8 cellular contexts compared by ENCODE assay signal in the genomic region with DNA sequence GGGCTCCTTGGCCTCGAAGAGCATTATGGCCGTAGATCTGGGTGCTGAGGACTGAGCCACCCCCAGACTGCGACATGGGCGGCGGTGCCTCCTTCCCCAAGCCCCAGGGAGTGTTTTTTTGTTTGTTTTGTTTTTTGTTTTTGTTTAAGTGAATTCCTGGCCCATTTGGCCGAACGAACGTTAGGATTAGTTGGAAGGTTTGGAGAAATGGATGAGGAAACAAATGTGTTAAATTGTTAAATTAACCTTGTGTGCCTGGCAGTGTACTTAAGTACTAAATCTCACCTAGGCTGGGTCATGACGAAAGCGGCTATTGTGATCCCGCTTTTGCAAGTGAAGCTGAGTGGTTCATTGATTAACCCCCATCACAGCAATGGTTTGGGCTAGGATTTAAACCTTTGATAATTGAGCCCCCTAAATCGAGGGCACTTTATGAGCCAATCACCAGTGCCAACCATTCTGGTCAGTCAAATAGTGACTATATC. TPM values are rescaled to one million over a fixed set of nuclear protein-coding genes. Genes with fewer than 3 reads are reported as not detected.
DNase-seq lines count a peak whose midpoint lies in the region; ATAC-seq and TF ChIP-seq lines count a peak whose summit lies in the region.

No MANE protein-coding gene starts in this region.

- no peaks in the 10 kb centered on the region for H4K20me1 ChIP-seq in IMR-90 (ENCODE audit: insufficient read depth, low read length)

- 0 out of 2 replicates have a peak, but pooled peaks cover 2% of the 10 kb centered on the region for H3K9me3 ChIP-seq in IMR-90 (ENCODE audit: control insufficient read depth, insufficient read depth, low read length)

- 0 out of 2 replicates have a peak, but pooled peaks cover 3% of the 10 kb centered on the region for H3K9me1 ChIP-seq in IMR-90 (ENCODE audit: insufficient read depth, low read length)

- peak overlapping the region; percentile 82; the same call in 1 of the 2 replicates for H3K9ac ChIP-seq in IMR-90 (ENCODE audit: low read depth, low read length)

- TF ChIP-seq CTCF in CD14-positive monocyte (IDR thresholded peaks at IDR 0.05) (no peak), IMR-90 (conservative IDR thresholded peaks at IDR 0.05; ENCODE audit: low read depth, low read length) (no peak), chondrocyte (IDR thresholded peaks at IDR 0.05) (no peak)

- no peak overlapping the region; the same call in 1 of the 2 replicates for H2AK5ac ChIP-seq in IMR-90 (ENCODE audit: low read depth, low read length)

- no peak for TF ChIP-seq POLR2A in IMR-90 (IDR thresholded peaks at IDR 0.05; ENCODE audit: low read depth, low read length)

- POLR2A ChIA-PET in IMR-90 (lab: Charles Lee; ENCODE audit: unreplicated experiment) = no interaction called here
- POLR2A ChIA-PET in naive thymus-derived CD8-positive, alpha-beta T cell (lab: Charles Lee) = interaction anchor here (0.6 to 10.4 kb wide), 2 partner anchors 22 to 50 kb away, joined by 3 to 141 read pairs; a partner anchor contains a TSS

- intact Hi-C loops in CD14-positive monocyte (cut with micrococcal nuclease) (no loop called here), IMR-90 (cut with micrococcal nuclease) (loop anchor here (5.0 kb wide), 1 partner anchor 360 kb away; no protein-coding TSS in a partner anchor)

- H4K5ac ChIP-seq in IMR-90 (ENCODE audit: low read depth, low read length) = peak overlapping the region; percentile 98

- no peak overlapping the region for H2BK5ac ChIP-seq in IMR-90 (ENCODE audit: low read depth, low read length, poor library complexity, severe bottlenecking)

- H3K27me3 Mint-ChIP-seq in CD14-positive monocyte (ENCODE audit: low read depth in 3 of 3) = peaks cover 0 to 2% (median 1%) of the 10 kb centered on the region in 3 donors
- H3K27me3 Mint-ChIP-seq in chondrocyte (ENCODE audit: low read depth) = no peaks in the 10 kb centered on the region
- no peaks in the 10 kb centered on the region for H3K27me3 Mint-ChIP-seq in naive thymus-derived CD8-positive, alpha-beta T cell

- no CpG with 5 or more reads among the region's 12 CpGs for WGBS in IMR-90 (ENCODE audit: extremely low coverage in 2 of 2, insufficient read length in 1 of 2), 2 experiments

- no peak overlapping the region for H2BK20ac ChIP-seq in IMR-90 (ENCODE audit: low read depth, low read length)

- peak overlapping the region; percentile 78; the same call in 1 of the 2 replicates for H2BK120ac ChIP-seq in IMR-90 (ENCODE audit: low read depth, low read length)

- H3K9me3 Mint-ChIP-seq in CD14-positive monocyte (no peaks in the 10 kb centered on the region), chondrocyte (ENCODE audit: low read depth) (peaks cover 3% of the 10 kb centered on the region)
- H3K9me3 Mint-ChIP-seq in naive thymus-derived CD8-positive, alpha-beta T cell = no peaks in the 10 kb centered on the region

- no peak for TF ChIP-seq RAD21 in IMR-90 (IDR thresholded peaks at IDR 0.05; ENCODE audit: low read length)

- H3K4me3 Mint-ChIP-seq in CD14-positive monocyte (peak overlapping the region; percentile 98), chondrocyte (ENCODE audit: unreplicated experiment) (peak overlapping the region; percentile 80)
- H3K4me3 Mint-ChIP-seq in naive thymus-derived CD8-positive, alpha-beta T cell = peak overlapping the region; percentile 92 to 100 (median 97)

- H3K4me2 ChIP-seq in IMR-90 (ENCODE audit: low read depth, low read length) = peak overlapping the region; percentile 88

- peak overlapping the region; percentile 65; the same call in 1 of the 2 replicates for H3K14ac ChIP-seq in IMR-90 (replicated peaks; ENCODE audit: low read depth, low read length)

- H3K27me3 ChIP-seq in IMR-90 (ENCODE audit: control insufficient read depth, insufficient read depth, low read length) = no peaks in the 10 kb centered on the region

- DNase-seq in CD14-positive monocyte (ENCODE audit: low spot score) (no peak), IMR-90 (no peak), chondrocyte (ENCODE audit: low spot score) (no peak), amniotic stem cell (lab: John Stamatoyannopoulos, UW) (no peak)
- DNase-seq in naive thymus-derived CD8-positive, alpha-beta T cell = no peak
- DNase-seq in activated CD4-positive, alpha-beta T cell treated with anti-CD3 and anti-CD28 coated beads for 4 hours = no peak

- in situ Hi-C loops in IMR-90 (cut with MboI; ENCODE audit: low sequenced_read_pairs) = no loop called here

- no TSS peak for BruUV-seq in IMR-90 (replicated peaks; lab: Mats Ljungman, UMichigan)

- H3K4me1 ChIP-seq in IMR-90 (ENCODE audit: control insufficient read depth, insufficient read depth, low read length) = peaks cover 5% of the 10 kb centered on the region

- peaks cover 1 to 22% of the 10 kb centered on the region in 2 donors for H3K36me3 Mint-ChIP-seq in CD14-positive monocyte
- no peaks in the 10 kb centered on the region for H3K36me3 Mint-ChIP-seq in chondrocyte (ENCODE audit: low read depth)
- peaks cover 0 to 8% (median 0%) of the 10 kb centered on the region in 3 donors for H3K36me3 Mint-ChIP-seq in naive thymus-derived CD8-positive, alpha-beta T cell

- H2AK9ac ChIP-seq in IMR-90 (replicated peaks; ENCODE audit: low read depth, low read length, poor library complexity) = peak overlapping the region; percentile 6

- peak overlapping the region; percentile 58 for H3K4me3 ChIP-seq in IMR-90 (ENCODE audit: insufficient read depth, low read depth, low read length)

- H3K4me1 Mint-ChIP-seq in CD14-positive monocyte (peaks cover 24% of the 10 kb centered on the region), chondrocyte (ENCODE audit: low read depth) (peaks cover 35% of the 10 kb centered on the region)
- H3K4me1 Mint-ChIP-seq in naive thymus-derived CD8-positive, alpha-beta T cell = peaks cover 10 to 22% (median 17%) of the 10 kb centered on the region in 4 donors

- no peak overlapping the region for H3K23ac ChIP-seq in IMR-90 (ENCODE audit: low read depth, low read length)

- CTCF ChIA-PET in IMR-90 (lab: Yijun Ruan, JAX) = interaction anchor here (1.4 kb wide), 1 partner anchor 304 kb away, joined by 3 read pairs; no protein-coding TSS in a partner anchor

- peak overlapping the region; percentile 87 to 99 (median 96) for H3K27ac Mint-ChIP-seq in CD14-positive monocyte
- peak overlapping the region; percentile 85 for H3K27ac Mint-ChIP-seq in chondrocyte (ENCODE audit: unreplicated experiment)
- peak overlapping the region; percentile 86 to 99 (median 95) for H3K27ac Mint-ChIP-seq in naive thymus-derived CD8-positive, alpha-beta T cell

- peak overlapping the region; percentile 99 to 100 for H4K8ac ChIP-seq in IMR-90 (ENCODE audit: low read depth in 2 of 2, low read length in 2 of 2)

- H3K79me1 ChIP-seq in IMR-90 (ENCODE audit: low read depth in 1 of 2, low read length in 2 of 2) = peaks cover 0 to 15% of the 10 kb centered on the region in 2 experiments; a peak in 1 of 4 replicates

- H3K18ac ChIP-seq in IMR-90 (ENCODE audit: low read depth, low read length) = peak overlapping the region; percentile 61; the same call in 1 of the 2 replicates

- H4K91ac ChIP-seq in IMR-90 (ENCODE audit: insufficient read depth, low read depth, low read length) = peak overlapping the region; percentile 66

- dilution Hi-C loops in IMR-90 (cut with HindIII; ENCODE audit: low sequenced_read_pairs, unreplicated experiment) = no loop called here

- H3K4ac ChIP-seq in IMR-90 (ENCODE audit: low read depth, low read length) = peak overlapping the region; percentile 97

- no peaks in the 10 kb centered on the region for H3K36me3 ChIP-seq in IMR-90 (ENCODE audit: control insufficient read depth, insufficient read depth, low read length)

- ATAC-seq in IMR-90 (ENCODE audit: low read depth) (no peak), HG03139 (IDR thresholded peaks at IDR 0.05; ENCODE audit: unreplicated experiment) (no peak), HG03439 (IDR thresholded peaks at IDR 0.05; ENCODE audit: unreplicated experiment) (no peak)
- ATAC-seq in naive thymus-derived CD8-positive, alpha-beta T cell = peak in 1 of 2 donors; percentile 62

- peak overlapping the region; percentile 74; the same call in 1 of the 3 replicates for H2BK15ac ChIP-seq in IMR-90 (ENCODE audit: low read depth, low read length)

- H3K56ac ChIP-seq in IMR-90 (ENCODE audit: extremely low read depth, insufficient read depth, low read length) = no peak overlapping the region

- peak overlapping the region; percentile 61; the same call in 1 of the 2 replicates for H3K27ac ChIP-seq in IMR-90 (ENCODE audit: insufficient read depth, low read length)

- H2AFZ ChIP-seq in IMR-90 (replicated peaks; ENCODE audit: low read length, poor library complexity) = peak overlapping the region; percentile 98

TF ChIP-seq in IMR-90, 13 proteins besides CTCF, POLR2A, EP300 and RAD21:
- TF ChIP-seq SMC3 (IDR thresholded peaks at IDR 0.05; ENCODE audit: low read depth, low read length) (no peak), BHLHE40 (IDR thresholded peaks at IDR 0.05; ENCODE audit: low read depth, low read length) (no peak), MAZ (IDR thresholded peaks at IDR 0.05; ENCODE audit: borderline replicate concordance, low read depth, low read length) (no peak), RCOR1 (IDR thresholded peaks at IDR 0.05; ENCODE audit: insufficient replicate concordance, low read length) (no peak)
TF ChIP-seq in IMR-90: peak in this region for 0.

RNA-seq across cellular contexts. Expression of a gene that starts 22.9 kb away (rescaled TPM):
- polyA plus RNA-seq in CD14-positive monocyte (100 to 1,000 TPM; 645 to 743 TPM), IMR-90 (2012; rRNA removed) (419 and 458 TPM in 2 replicates)
- total RNA-seq in IMR-90 (2012; rRNA removed) (422 and 601 TPM in 2 replicates), chondrocyte (387 to 419 TPM (median 392 TPM) in 3 replicates)
- 149 and 205 TPM in 2 replicates for polyA plus RNA-seq in IMR-90 (2012; cell fraction: cytosol; rRNA removed)
- polyA plus RNA-seq in IMR-90 (2012; cell fraction: nucleus; rRNA removed; ENCODE audit: low replicate concordance) = 124 and 330 TPM in 2 replicates
- 100 to 1,000 TPM; 653 to 706 TPM for total RNA-seq in naive thymus-derived CD8-positive, alpha-beta T cell
- polyA plus RNA-seq in naive thymus-derived CD8-positive, alpha-beta T cell = 100 to 1,000 TPM; 760 to 890 (median 849) TPM

RNA-seq across cellular contexts. Expression of a gene that starts 23.5 kb away (rescaled TPM):
- polyA plus RNA-seq in CD14-positive monocyte (10 to 100 TPM in 1 of 2 donors, 1 to 10 TPM in 1; 5.3 to 11.5 TPM), IMR-90 (2012; rRNA removed) (2.7 and 4.4 TPM in 2 replicates)
- total RNA-seq in IMR-90 (2012; rRNA removed) (6.8 and 12.8 TPM in 2 replicates), chondrocyte (7.7 to 9.1 TPM (median 7.9 TPM) in 3 replicates)
- polyA plus RNA-seq in IMR-90 (2012; cell fraction: cytosol; rRNA removed) = 0.38 and 0.65 TPM in 2 replicates
- polyA plus RNA-seq in IMR-90 (2012; cell fraction: nucleus; rRNA removed; ENCODE audit: low replicate concordance) = 0.11 and 1.7 TPM in 2 replicates
- 1 to 10 TPM; 6.6 to 8.3 TPM for total RNA-seq in naive thymus-derived CD8-positive, alpha-beta T cell
- polyA plus RNA-seq in naive thymus-derived CD8-positive, alpha-beta T cell = 1 to 10 TPM; 5.3 to 6.7 (median 6.3) TPM

RNA-seq across cellular contexts. Expression of a gene that starts 35.8 kb away (rescaled TPM):
- polyA plus RNA-seq in CD14-positive monocyte = 1 to 10 TPM in 1 of 2 donors, under 1 TPM in 1; 0.58 to 1.3 TPM
- 1.6 and 2.2 TPM in 2 replicates for total RNA-seq in IMR-90 (2012; rRNA removed)
- 0.32 and 0.60 TPM in 2 replicates for polyA plus RNA-seq in IMR-90 (2012; rRNA removed)
- polyA plus RNA-seq in IMR-90 (2012; cell fraction: cytosol; rRNA removed) = 0.03 and 0.05 TPM in 2 replicates
- 0.11 and 0.76 TPM in 2 replicates for polyA plus RNA-seq in IMR-90 (2012; cell fraction: nucleus; rRNA removed; ENCODE audit: low replicate concordance)
- total RNA-seq in chondrocyte = 2.7 to 4.4 TPM (median 3.1 TPM) in 3 replicates
- 1 to 10 TPM; 7.4 to 8.4 TPM for total RNA-seq in naive thymus-derived CD8-positive, alpha-beta T cell
- polyA plus RNA-seq in naive thymus-derived CD8-positive, alpha-beta T cell = 1 to 10 TPM; 1.1 to 2.1 (median 1.3) TPM
